Comparison of ENCODE assay signal across 23 cellular contexts in genomic region chr1:9477535-9477934, GRCh38.
"Had no signal": no experiment of that assay in that cellular context is flagged by ENCODE, and none has a peak within 500 bp of the region (broad histone marks: within the 10 kb centered on the region; RNA-seq: fewer than 3 reads in every experiment).

No MANE protein-coding gene starts in this region.

- H3K36me3 Mint-ChIP-seq: activated CD8-positive, alpha-beta memory T cell treated with anti-CD3 and anti-CD28 coated beads, Interleukin-2, amount 10 ng/mL, durations not matched to agents 7 days and 5 days; activated naive CD4-positive, alpha-beta T cell treated with anti-CD3 and anti-CD28 coated beads, Interleukin-2, amount 50 U/mL, for 24 hours; natural killer cell treated with Interleukin-12 subunit alpha and Interleukin-12 subunit beta and Interleukin-15 and Interleukin-18, amount 100 ng/mL, for 72 hours; type B pancreatic cell had no signal

- H3K36me3 ChIP-seq: left ventricle myocardium inferior, thoracic aorta had no signal

- H3K9me3 ChIP-seq: left ventricle myocardium inferior, mucosa of descending colon, thoracic aorta had no signal

- H3K4me1 ChIP-seq: left ventricle myocardium inferior had no signal

- H3K4me3 Mint-ChIP-seq: activated CD4-positive, alpha-beta T cell treated with anti-CD3 and anti-CD28 coated beads for 36 hours; activated CD8-positive, alpha-beta memory T cell treated with anti-CD3 and anti-CD28 coated beads, Interleukin-2, amount 10 ng/mL, durations not matched to agents 7 days and 5 days; activated CD8-positive, alpha-beta T cell treated with anti-CD3 and anti-CD28 coated beads, Interleukin-2, amount 10 ng/mL, durations not matched to agents 7 days and 5 days; activated naive CD4-positive, alpha-beta T cell treated with anti-CD3 and anti-CD28 coated beads, Interleukin-2, amount 50 U/mL, for 24 hours; activated naive CD8-positive, alpha-beta T cell treated with anti-CD3 and anti-CD28 coated beads, Interleukin-2, amount 50 U/mL, for 24 hours; central memory CD8-positive, alpha-beta T cell; dendritic cell treated with granulocyte-macrophage colony-stimulating factor and Interleukin-4, amounts not matched to agents 40 ng/mL and 50 ng/mL, for 4 days; endodermal cell; natural killer cell treated with Interleukin-12 subunit alpha and Interleukin-12 subunit beta and Interleukin-15 and Interleukin-18, amount 100 ng/mL, for 72 hours; type B pancreatic cell had no signal

- ATAC-seq: activated CD8-positive, alpha-beta memory T cell treated with anti-CD3 and anti-CD28 coated beads, Interleukin-2, amount 10 ng/mL, durations not matched to agents 7 days and 5 days; activated CD8-positive, alpha-beta T cell treated with anti-CD3 and anti-CD28 coated beads, Interleukin-2, amount 10 ng/mL, durations not matched to agents 7 days and 5 days; mucosa of descending colon; natural killer cell treated with Interleukin-12 subunit alpha and Interleukin-12 subunit beta and Interleukin-15 and Interleukin-18, amount 100 ng/mL, for 72 hours; right cardiac atrium; stimulated activated naive CD8-positive, alpha-beta T cell treated with anti-CD3 and anti-CD28 coated beads, Interleukin-15, Interleukin-2, amounts not matched to agents 100 U/mL and 50 U/mL, for 24 hours had no signal

- FAIRE-seq: islet of Langerhans had no signal

- DNase-seq: activated CD4-positive, CD25-positive, alpha-beta regulatory T cell; activated CD8-positive, alpha-beta memory T cell treated with anti-CD3 and anti-CD28 coated beads, Interleukin-2, amount 10 ng/mL, durations not matched to agents 7 days and 5 days; activated CD8-positive, alpha-beta T cell treated with anti-CD3 and anti-CD28 coated beads, Interleukin-2, amount 10 ng/mL, durations not matched to agents 7 days and 5 days; activated naive CD8-positive, alpha-beta T cell treated with anti-CD3 and anti-CD28 coated beads, Interleukin-2, amount 50 U/mL, for 24 hours; amygdala; endodermal cell; left ventricle myocardium inferior; mucosa of descending colon; posterior cingulate gyrus; stimulated activated CD4-positive, alpha-beta T cell treated with anti-CD3 and anti-CD28 coated beads, Interleukin-15, amount 100 ng/mL, for 24 hours; stimulated activated CD4-positive, alpha-beta T cell treated with anti-CD3 and anti-CD28 coated beads, Interleukin-2, amount 100 ng/mL, for 24 hours; stimulated activated naive CD8-positive, alpha-beta T cell treated with anti-CD3 and anti-CD28 coated beads, Interleukin-15, Interleukin-2, amounts not matched to agents 100 U/mL and 50 U/mL, for 24 hours had no signal

- H3K27ac ChIP-seq: left ventricle myocardium inferior, thoracic aorta had no signal

- H3K4me3 ChIP-seq: left ventricle myocardium inferior, lung, mucosa of descending colon, thoracic aorta had no signal

- H3K27ac Mint-ChIP-seq: activated CD4-positive, alpha-beta T cell treated with anti-CD3 and anti-CD28 coated beads for 36 hours; activated CD8-positive, alpha-beta memory T cell treated with anti-CD3 and anti-CD28 coated beads, Interleukin-2, amount 10 ng/mL, durations not matched to agents 7 days and 5 days; activated CD8-positive, alpha-beta T cell treated with anti-CD3 and anti-CD28 coated beads, Interleukin-2, amount 10 ng/mL, durations not matched to agents 7 days and 5 days; activated naive CD4-positive, alpha-beta T cell treated with anti-CD3 and anti-CD28 coated beads, Interleukin-2, amount 50 U/mL, for 24 hours; activated naive CD8-positive, alpha-beta T cell treated with anti-CD3 and anti-CD28 coated beads, Interleukin-2, amount 50 U/mL, for 24 hours; activated T-helper 2 cell treated with anti-CD3 and anti-CD28 coated beads, Interferon-gamma antibody, Interleukin-2, Interleukin-4, amounts not matched to agents 10 μg/mL and 5 μg/mL and 100 μg/mL, durations not matched to agents 14 hours and 24 hours and 36 hours; dendritic cell treated with granulocyte-macrophage colony-stimulating factor and Interleukin-4, amounts not matched to agents 40 ng/mL and 50 ng/mL, for 4 days; endodermal cell; natural killer cell treated with Interleukin-12 subunit alpha and Interleukin-12 subunit beta and Interleukin-15 and Interleukin-18, amount 100 ng/mL, for 72 hours had no signal

- H3K27me3 Mint-ChIP-seq: activated naive CD4-positive, alpha-beta T cell treated with anti-CD3 and anti-CD28 coated beads, Interleukin-2, amount 50 U/mL, for 24 hours; activated naive CD8-positive, alpha-beta T cell treated with anti-CD3 and anti-CD28 coated beads, Interleukin-2, amount 50 U/mL, for 24 hours; central memory CD8-positive, alpha-beta T cell had no signal

- H3K4me1 Mint-ChIP-seq: activated CD4-positive, alpha-beta T cell treated with anti-CD3 and anti-CD28 coated beads for 36 hours; activated CD8-positive, alpha-beta memory T cell treated with anti-CD3 and anti-CD28 coated beads, Interleukin-2, amount 10 ng/mL, durations not matched to agents 7 days and 5 days; activated naive CD4-positive, alpha-beta T cell treated with anti-CD3 and anti-CD28 coated beads, Interleukin-2, amount 50 U/mL, for 24 hours; activated naive CD8-positive, alpha-beta T cell treated with anti-CD3 and anti-CD28 coated beads, Interleukin-2, amount 50 U/mL, for 24 hours; central memory CD8-positive, alpha-beta T cell had no signal
